7 cellular contexts compared by ENCODE assay signal in the genomic region with DNA sequence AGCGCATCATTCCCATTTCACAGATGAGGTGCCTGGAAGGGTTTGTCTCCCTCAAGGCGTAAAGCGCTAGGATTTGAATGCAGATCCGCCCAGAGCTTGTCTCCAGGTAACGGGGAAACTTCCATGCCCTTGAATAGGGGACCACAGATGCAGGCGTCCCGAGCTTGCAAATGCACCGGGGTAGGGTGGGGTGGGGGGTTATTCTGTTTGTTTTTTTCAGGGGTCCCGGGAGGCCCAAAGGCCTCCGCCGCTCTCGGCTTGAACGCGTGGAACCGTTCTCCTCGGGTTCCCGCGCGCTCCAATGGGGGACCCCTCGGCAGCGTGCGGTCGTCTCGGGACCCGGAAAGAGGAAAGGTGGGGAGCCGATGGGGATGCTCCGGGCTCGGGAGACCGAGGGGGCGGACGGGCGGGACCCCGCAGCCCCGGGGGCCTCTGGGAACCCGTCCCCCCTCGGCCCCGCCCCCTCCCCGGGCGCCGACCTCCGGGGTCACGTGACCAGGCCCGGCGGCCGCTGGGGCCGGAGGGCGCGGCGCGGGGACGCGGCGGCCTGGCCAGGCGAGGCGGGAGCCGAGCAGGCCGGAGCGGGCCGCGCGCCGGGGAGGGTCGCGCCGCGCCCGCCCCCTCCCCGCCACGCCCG. TPM values are rescaled to one million over a fixed set of nuclear protein-coding genes. Genes with fewer than 3 reads are reported as not detected.
DNase-seq lines count a peak whose midpoint lies in the region; ATAC-seq and TF ChIP-seq lines count a peak whose summit lies in the region.

A gene (plus strand): TSS at position 490 of the 637 bp plus-strand sequence. CDS start 216 bp downstream, outside the sequence.

- intact Hi-C loops in prostate gland (cut with DNase I) = no loop called here

- H3K4me1 ChIP-seq in SJSA1 (replicated peaks) (peaks cover 29% of the 10 kb centered on the region), right atrium auricular region (peaks cover 0 to 53% of the 10 kb centered on the region in 2 donors), prostate gland (replicated peaks) (peaks cover 5% of the 10 kb centered on the region)

- no peak for TF ChIP-seq CTCF in right atrium auricular region (IDR thresholded peaks at IDR 0.05)
- no peak for TF ChIP-seq CTCF in prostate gland (IDR thresholded peaks at IDR 0.05)

- peak; percentile 48 for ATAC-seq in HG03354 (IDR thresholded peaks at IDR 0.05; ENCODE audit: poor library complexity, severe bottlenecking, unreplicated experiment)

- peak within 1 kb of the TSS; percentile 71 for H3K4me3 ChIP-seq in SJSA1
- peak within 1 kb of the TSS; percentile 78 to 93 for H3K4me3 ChIP-seq in right atrium auricular region
- peak within 1 kb of the TSS; percentile 68 to 77 for H3K4me3 ChIP-seq in prostate gland

- H3K27me3 ChIP-seq in SJSA1 (replicated peaks) (no peaks in the 10 kb centered on the region), right atrium auricular region (no peaks in the 10 kb centered on the region), prostate gland (replicated peaks; ENCODE audit: insufficient read depth) (no peaks in the 10 kb centered on the region)

- H3K36me3 ChIP-seq in SJSA1 (peaks cover 18% of the 10 kb centered on the region), right atrium auricular region (no peaks in the 10 kb centered on the region), prostate gland (no peaks in the 10 kb centered on the region)

- WGBS in prostate gland = 4% methylated on average over 28 of the region's 70 CpGs

- H3K9me3 ChIP-seq in SJSA1 (replicated peaks) (no peaks in the 10 kb centered on the region), right atrium auricular region (no peaks in the 10 kb centered on the region), prostate gland (no peaks in the 10 kb centered on the region)

- peak; percentile 60 for TF ChIP-seq POLR2A in GM10847 (IDR thresholded peaks at IDR 0.05; ENCODE audit: extremely low read depth, insufficient read length)
- TF ChIP-seq POLR2A in prostate gland (IDR thresholded peaks at IDR 0.05) = no peak

- H3K27ac ChIP-seq in SJSA1 (peak within 1 kb of the TSS; percentile 38; the same call in 1 of the 2 replicates), right atrium auricular region (peak within 1 kb of the TSS; percentile 91 to 92), prostate gland (peak within 1 kb of the TSS; percentile 74 to 75)

- DNase-seq in SJSA1 (ENCODE audit: low read depth in 1 of 2, low spot score in 2 of 2) (no peak), amygdala (lab: John Stamatoyannopoulos, UW) (peak in 33 of 56 donors; percentile 10 to 72 (median 37)), right atrium auricular region (ENCODE audit: low spot score) (no peak), prostate gland (ENCODE audit: low spot score) (no peak), dedifferentiated amniotic fluid mesenchymal stem cell (ENCODE audit: extremely low spot score) (no peak)

RNA-seq across cellular contexts. Expression of the gene that starts here (rescaled TPM):
- 75.2 and 79.7 TPM in 2 replicates for total RNA-seq in SJSA1 (2014; rRNA removed; shearing (Covaris generic))
- total RNA-seq in right atrium auricular region = 100 to 1,000 TPM in 1 of 2 donors, 10 to 100 TPM in 1; 87.2 to 111 TPM
- total RNA-seq in prostate gland = 100 to 1,000 TPM in 1 of 2 donors, 10 to 100 TPM in 1; 54.3 to 255 TPM

Comparison
In these comparisons a context has a peak if more than half of its experiments do, and no peak if none do; other contexts are left out.
1. DNase-seq: peak in amygdala (33 of 56); none in SJSA1 (0 of 2), right atrium auricular region (single experiment), prostate gland (single experiment) and dedifferentiated amniotic fluid mesenchymal stem cell (single experiment).
2. H3K27ac ChIP-seq: peak in every context shown above with its lines; median percentile 92 in right atrium auricular region; 74 in prostate gland; 38 in SJSA1.
3. Peak in every context shown above with its lines, with median percentiles within 50 percentile points of each other: H3K4me3 ChIP-seq.